Comparison of ENCODE assay signal across 1 cellular context in the genomic region with DNA sequence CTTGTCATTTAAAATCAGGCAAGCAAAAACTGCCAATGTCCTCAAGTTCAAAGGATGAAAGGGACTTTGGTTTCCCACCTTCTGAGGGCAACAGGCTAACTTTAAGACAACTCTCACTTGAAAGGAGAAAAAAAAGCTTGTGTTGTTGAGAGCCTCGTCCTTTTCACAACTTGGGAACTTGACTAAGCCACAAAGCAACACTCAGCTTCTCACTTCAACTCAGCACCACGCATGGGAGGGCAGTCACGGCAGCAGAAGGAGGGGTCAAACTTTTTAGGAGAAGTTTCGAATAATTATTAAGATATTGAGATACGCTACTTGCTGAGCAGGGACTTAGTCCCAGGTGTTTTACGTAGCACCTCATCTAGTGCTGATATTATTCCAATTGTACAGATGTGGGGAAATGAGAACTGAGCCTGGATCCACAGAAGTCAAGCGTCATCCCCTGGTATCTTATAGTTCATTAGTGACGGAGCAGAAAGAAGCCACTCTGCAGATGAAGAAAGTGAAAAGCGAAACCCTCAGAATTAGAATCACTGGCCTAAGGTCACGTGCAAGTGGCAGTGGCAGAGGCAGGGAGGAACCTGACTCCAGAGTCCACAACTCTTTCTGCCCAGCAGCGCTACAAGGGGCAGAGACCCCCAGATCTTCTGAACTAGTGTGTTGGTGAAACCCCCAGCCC.
TF ChIP-seq lines count a peak whose summit lies in the region.

No MANE protein-coding gene starts in this region.

TF ChIP-seq in GM12878, 131 proteins besides CTCF, POLR2A, EP300 and RAD21 (continued from another document):
- TF ChIP-seq, protein P1, sequence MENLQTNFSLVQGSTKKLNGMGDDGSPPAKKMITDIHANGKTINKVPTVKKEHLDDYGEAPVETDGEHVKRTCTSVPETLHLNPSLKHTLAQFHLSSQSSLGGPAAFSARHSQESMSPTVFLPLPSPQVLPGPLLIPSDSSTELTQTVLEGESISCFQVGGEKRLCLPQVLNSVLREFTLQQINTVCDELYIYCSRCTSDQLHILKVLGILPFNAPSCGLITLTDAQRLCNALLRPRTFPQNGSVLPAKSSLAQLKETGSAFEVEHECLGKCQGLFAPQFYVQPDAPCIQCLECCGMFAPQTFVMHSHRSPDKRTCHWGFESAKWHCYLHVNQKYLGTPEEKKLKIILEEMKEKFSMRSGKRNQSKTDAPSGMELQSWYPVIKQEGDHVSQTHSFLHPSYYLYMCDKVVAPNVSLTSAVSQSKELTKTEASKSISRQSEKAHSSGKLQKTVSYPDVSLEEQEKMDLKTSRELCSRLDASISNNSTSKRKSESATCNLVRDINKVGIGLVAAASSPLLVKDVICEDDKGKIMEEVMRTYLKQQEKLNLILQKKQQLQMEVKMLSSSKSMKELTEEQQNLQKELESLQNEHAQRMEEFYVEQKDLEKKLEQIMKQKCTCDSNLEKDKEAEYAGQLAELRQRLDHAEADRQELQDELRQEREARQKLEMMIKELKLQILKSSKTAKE (IDR thresholded peaks at IDR 0.05; ENCODE audit: low read depth, poor library complexity, severe bottlenecking) = no peak
- TF ChIP-seq, protein P2, sequence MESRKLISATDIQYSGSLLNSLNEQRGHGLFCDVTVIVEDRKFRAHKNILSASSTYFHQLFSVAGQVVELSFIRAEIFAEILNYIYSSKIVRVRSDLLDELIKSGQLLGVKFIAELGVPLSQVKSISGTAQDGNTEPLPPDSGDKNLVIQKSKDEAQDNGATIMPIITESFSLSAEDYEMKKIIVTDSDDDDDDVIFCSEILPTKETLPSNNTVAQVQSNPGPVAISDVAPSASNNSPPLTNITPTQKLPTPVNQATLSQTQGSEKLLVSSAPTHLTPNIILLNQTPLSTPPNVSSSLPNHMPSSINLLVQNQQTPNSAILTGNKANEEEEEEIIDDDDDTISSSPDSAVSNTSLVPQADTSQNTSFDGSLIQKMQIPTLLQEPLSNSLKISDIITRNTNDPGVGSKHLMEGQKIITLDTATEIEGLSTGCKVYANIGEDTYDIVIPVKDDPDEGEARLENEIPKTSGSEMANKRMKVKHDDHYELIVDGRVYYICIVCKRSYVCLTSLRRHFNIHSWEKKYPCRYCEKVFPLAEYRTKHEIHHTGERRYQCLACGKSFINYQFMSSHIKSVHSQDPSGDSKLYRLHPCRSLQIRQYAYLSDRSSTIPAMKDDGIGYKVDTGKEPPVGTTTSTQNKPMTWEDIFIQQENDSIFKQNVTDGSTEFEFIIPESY (IDR thresholded peaks at IDR 0.05) = no peak
- TF ChIP-seq, protein P3, sequence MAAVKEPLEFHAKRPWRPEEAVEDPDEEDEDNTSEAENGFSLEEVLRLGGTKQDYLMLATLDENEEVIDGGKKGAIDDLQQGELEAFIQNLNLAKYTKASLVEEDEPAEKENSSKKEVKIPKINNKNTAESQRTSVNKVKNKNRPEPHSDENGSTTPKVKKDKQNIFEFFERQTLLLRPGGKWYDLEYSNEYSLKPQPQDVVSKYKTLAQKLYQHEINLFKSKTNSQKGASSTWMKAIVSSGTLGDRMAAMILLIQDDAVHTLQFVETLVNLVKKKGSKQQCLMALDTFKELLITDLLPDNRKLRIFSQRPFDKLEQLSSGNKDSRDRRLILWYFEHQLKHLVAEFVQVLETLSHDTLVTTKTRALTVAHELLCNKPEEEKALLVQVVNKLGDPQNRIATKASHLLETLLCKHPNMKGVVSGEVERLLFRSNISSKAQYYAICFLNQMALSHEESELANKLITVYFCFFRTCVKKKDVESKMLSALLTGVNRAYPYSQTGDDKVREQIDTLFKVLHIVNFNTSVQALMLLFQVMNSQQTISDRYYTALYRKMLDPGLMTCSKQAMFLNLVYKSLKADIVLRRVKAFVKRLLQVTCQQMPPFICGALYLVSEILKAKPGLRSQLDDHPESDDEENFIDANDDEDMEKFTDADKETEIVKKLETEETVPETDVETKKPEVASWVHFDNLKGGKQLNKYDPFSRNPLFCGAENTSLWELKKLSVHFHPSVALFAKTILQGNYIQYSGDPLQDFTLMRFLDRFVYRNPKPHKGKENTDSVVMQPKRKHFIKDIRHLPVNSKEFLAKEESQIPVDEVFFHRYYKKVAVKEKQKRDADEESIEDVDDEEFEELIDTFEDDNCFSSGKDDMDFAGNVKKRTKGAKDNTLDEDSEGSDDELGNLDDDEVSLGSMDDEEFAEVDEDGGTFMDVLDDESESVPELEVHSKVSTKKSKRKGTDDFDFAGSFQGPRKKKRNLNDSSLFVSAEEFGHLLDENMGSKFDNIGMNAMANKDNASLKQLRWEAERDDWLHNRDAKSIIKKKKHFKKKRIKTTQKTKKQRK (IDR thresholded peaks at IDR 0.05; ENCODE audit: low read depth, low read length) = no peak
- TF ChIP-seq JUND (IDR thresholded peaks at IDR 0.05; ENCODE audit: low read depth, low read length) (no peak), IRF4 (IDR thresholded peaks at IDR 0.05; ENCODE audit: low read depth, low read length) (no peak), NRF1 (conservative IDR thresholded peaks at IDR 0.05; ENCODE audit: low read depth, low read length) (no peak), SRF (IDR thresholded peaks at IDR 0.05; ENCODE audit: low read depth in 2 of 2, low read length in 2 of 2) (no peak), MEF2B (IDR thresholded peaks at IDR 0.05; ENCODE audit: partially characterized antibody, poor library complexity, severe bottlenecking) (peak; percentile 47), SMARCA5 (IDR thresholded peaks at IDR 0.05) (no peak)
- TF ChIP-seq, protein P4, sequence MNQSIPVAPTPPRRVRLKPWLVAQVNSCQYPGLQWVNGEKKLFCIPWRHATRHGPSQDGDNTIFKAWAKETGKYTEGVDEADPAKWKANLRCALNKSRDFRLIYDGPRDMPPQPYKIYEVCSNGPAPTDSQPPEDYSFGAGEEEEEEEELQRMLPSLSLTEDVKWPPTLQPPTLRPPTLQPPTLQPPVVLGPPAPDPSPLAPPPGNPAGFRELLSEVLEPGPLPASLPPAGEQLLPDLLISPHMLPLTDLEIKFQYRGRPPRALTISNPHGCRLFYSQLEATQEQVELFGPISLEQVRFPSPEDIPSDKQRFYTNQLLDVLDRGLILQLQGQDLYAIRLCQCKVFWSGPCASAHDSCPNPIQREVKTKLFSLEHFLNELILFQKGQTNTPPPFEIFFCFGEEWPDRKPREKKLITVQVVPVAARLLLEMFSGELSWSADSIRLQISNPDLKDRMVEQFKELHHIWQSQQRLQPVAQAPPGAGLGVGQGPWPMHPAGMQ (IDR thresholded peaks at IDR 0.05; ENCODE audit: borderline replicate concordance) = no peak
- TF ChIP-seq, protein P5, sequence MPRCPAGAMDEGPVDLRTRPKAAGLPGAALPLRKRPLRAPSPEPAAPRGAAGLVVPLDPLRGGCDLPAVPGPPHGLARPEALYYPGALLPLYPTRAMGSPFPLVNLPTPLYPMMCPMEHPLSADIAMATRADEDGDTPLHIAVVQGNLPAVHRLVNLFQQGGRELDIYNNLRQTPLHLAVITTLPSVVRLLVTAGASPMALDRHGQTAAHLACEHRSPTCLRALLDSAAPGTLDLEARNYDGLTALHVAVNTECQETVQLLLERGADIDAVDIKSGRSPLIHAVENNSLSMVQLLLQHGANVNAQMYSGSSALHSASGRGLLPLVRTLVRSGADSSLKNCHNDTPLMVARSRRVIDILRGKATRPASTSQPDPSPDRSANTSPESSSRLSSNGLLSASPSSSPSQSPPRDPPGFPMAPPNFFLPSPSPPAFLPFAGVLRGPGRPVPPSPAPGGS (IDR thresholded peaks at IDR 0.05; ENCODE audit: borderline replicate concordance, insufficient read depth, low read depth, low read length, poor library complexity, severe bottlenecking) = no peak
- TF ChIP-seq, protein P6, sequence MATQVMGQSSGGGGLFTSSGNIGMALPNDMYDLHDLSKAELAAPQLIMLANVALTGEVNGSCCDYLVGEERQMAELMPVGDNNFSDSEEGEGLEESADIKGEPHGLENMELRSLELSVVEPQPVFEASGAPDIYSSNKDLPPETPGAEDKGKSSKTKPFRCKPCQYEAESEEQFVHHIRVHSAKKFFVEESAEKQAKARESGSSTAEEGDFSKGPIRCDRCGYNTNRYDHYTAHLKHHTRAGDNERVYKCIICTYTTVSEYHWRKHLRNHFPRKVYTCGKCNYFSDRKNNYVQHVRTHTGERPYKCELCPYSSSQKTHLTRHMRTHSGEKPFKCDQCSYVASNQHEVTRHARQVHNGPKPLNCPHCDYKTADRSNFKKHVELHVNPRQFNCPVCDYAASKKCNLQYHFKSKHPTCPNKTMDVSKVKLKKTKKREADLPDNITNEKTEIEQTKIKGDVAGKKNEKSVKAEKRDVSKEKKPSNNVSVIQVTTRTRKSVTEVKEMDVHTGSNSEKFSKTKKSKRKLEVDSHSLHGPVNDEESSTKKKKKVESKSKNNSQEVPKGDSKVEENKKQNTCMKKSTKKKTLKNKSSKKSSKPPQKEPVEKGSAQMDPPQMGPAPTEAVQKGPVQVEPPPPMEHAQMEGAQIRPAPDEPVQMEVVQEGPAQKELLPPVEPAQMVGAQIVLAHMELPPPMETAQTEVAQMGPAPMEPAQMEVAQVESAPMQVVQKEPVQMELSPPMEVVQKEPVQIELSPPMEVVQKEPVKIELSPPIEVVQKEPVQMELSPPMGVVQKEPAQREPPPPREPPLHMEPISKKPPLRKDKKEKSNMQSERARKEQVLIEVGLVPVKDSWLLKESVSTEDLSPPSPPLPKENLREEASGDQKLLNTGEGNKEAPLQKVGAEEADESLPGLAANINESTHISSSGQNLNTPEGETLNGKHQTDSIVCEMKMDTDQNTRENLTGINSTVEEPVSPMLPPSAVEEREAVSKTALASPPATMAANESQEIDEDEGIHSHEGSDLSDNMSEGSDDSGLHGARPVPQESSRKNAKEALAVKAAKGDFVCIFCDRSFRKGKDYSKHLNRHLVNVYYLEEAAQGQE (IDR thresholded peaks at IDR 0.05; ENCODE audit: low read depth, low read length) = no peak
